Comparison of ENCODE assay signal across 12 cellular contexts in genomic region chr21:36847189-36847588, GRCh38.
A peak's percentile ranks its signal among the peaks of the same experiment; 100 is the strongest.
DNase-seq lines count a peak whose midpoint lies in the region; ATAC-seq, FAIRE-seq and TF ChIP-seq lines count a peak whose summit lies in the region.
"Had no signal": no experiment of that assay in that cellular context is flagged by ENCODE, and none has a peak within 500 bp of the region (broad histone marks: within the 10 kb centered on the region; RNA-seq: fewer than 3 reads in every experiment).

No MANE protein-coding gene starts in this region.

- TF ChIP-seq POLR2A in A549 (IDR thresholded peaks at IDR 0.05; ENCODE audit: low read length): no peak

- no peaks in the 10 kb centered on the region for H3K9me3 Mint-ChIP-seq in activated CD8-positive, alpha-beta memory T cell treated with anti-CD3 and anti-CD28 coated beads, Interleukin-2, amount 10 ng/mL, durations not matched to agents 7 days and 5 days (ENCODE audit: low read depth)
- H3K9me3 Mint-ChIP-seq: activated CD4-positive, alpha-beta T cell treated with anti-CD3 and anti-CD28 coated beads, Interleukin-2, amount 10 ng/mL, durations not matched to agents 24 days and 14 days; activated naive CD8-positive, alpha-beta T cell treated with anti-CD3 and anti-CD28 coated beads for 36 hours had no signal

- POLR2A ChIA-PET in A549 (lab: Yijun Ruan, JAX): no interaction called here

- WGBS in A549 (ENCODE audit: missing lambda C conversion rate): 5% methylated on average over 5 of the region's 5 CpGs

- TF ChIP-seq CTCF in A549 (IDR thresholded peaks at IDR 0.05) (no peak), brain microvascular endothelial cell (IDR thresholded peaks at IDR 0.05; ENCODE audit: low read depth, low read length, missing control alignments) (no peak), lower lobe of right lung (IDR thresholded peaks at IDR 0.05) (no peak)

- H3K4me2 ChIP-seq in A549: peak overlapping the region; percentile 82

- ATAC-seq in A549: peak; percentile 64 to 85; a peak in 4 of 6 replicates
- ATAC-seq in lower lobe of right lung: no peak
- ATAC-seq in activated CD8-positive, alpha-beta memory T cell treated with anti-CD3 and anti-CD28 coated beads, Interleukin-2, amount 10 ng/mL, durations not matched to agents 7 days and 5 days: no peak

- H3K9me3 ChIP-seq in A549: no peaks in the 10 kb centered on the region
- H3K9me3 ChIP-seq in lower lobe of right lung: no peaks in the 10 kb centered on the region
- H3K9me3 ChIP-seq: BE2C had no signal

- no peak for TF ChIP-seq EP300 in A549 (IDR thresholded peaks at IDR 0.05)

- FAIRE-seq in A549 (lab: Jason Lieb, UNC): no peak

- H3K36me3 ChIP-seq in brain microvascular endothelial cell (replicated peaks): no peaks in the 10 kb centered on the region
- no peaks in the 10 kb centered on the region for H3K36me3 ChIP-seq in lower lobe of right lung
- H3K36me3 ChIP-seq: BE2C had no signal

- no peaks in the 10 kb centered on the region for H3K4me1 Mint-ChIP-seq in activated CD8-positive, alpha-beta memory T cell treated with anti-CD3 and anti-CD28 coated beads, Interleukin-2, amount 10 ng/mL, durations not matched to agents 7 days and 5 days
- H3K4me1 Mint-ChIP-seq: activated CD4-positive, alpha-beta T cell treated with anti-CD3 and anti-CD28 coated beads, Interleukin-2, amount 10 ng/mL, durations not matched to agents 24 days and 14 days; activated naive CD8-positive, alpha-beta T cell treated with anti-CD3 and anti-CD28 coated beads for 36 hours had no signal

- TF ChIP-seq RAD21 in A549 (conservative IDR thresholded peaks at IDR 0.05 in 1 of 2, IDR thresholded peaks at IDR 0.05 in 1 of 2): no peak

- H3K4me3 ChIP-seq in A549 (no peak overlapping the region), brain microvascular endothelial cell (ENCODE audit: low read depth, low read length) (no peak overlapping the region), lower lobe of right lung (no peak overlapping the region)

- intact Hi-C loops in lower lobe of right lung (cut with DNase I): no loop called here

- H3K4me1 ChIP-seq in A549: peaks cover 45% of the 10 kb centered on the region
- no peaks in the 10 kb centered on the region for H3K4me1 ChIP-seq in lower lobe of right lung
- H3K4me1 ChIP-seq: BE2C had no signal

- H3K27me3 Mint-ChIP-seq in activated CD8-positive, alpha-beta memory T cell treated with anti-CD3 and anti-CD28 coated beads, Interleukin-2, amount 10 ng/mL, durations not matched to agents 7 days and 5 days: no peaks in the 10 kb centered on the region
- H3K27me3 Mint-ChIP-seq: activated CD4-positive, alpha-beta T cell treated with anti-CD3 and anti-CD28 coated beads, Interleukin-2, amount 10 ng/mL, durations not matched to agents 24 days and 14 days; activated naive CD8-positive, alpha-beta T cell treated with anti-CD3 and anti-CD28 coated beads for 36 hours had no signal

- H3K27ac ChIP-seq in A549: peak overlapping the region; percentile 73 to 84
- H3K27ac ChIP-seq in brain microvascular endothelial cell: peak overlapping the region; percentile 65
- H3K27ac ChIP-seq in lower lobe of right lung: no peak overlapping the region

- no peaks in the 10 kb centered on the region for H3K36me3 Mint-ChIP-seq in activated CD8-positive, alpha-beta memory T cell treated with anti-CD3 and anti-CD28 coated beads, Interleukin-2, amount 10 ng/mL, durations not matched to agents 7 days and 5 days

- CTCF ChIA-PET in A549 (lab: Yijun Ruan, JAX): interaction anchor here (1.5 kb wide), 2 partner anchors 17 to 81 kb away, joined by 3 read pairs; no protein-coding TSS in a partner anchor
- CTCF ChIA-PET in activated CD8-positive, alpha-beta memory T cell treated with anti-CD3 and anti-CD28 coated beads, Interleukin-2, amount 10 ng/mL, durations not matched to agents 7 days and 5 days (lab: Charles Lee): no interaction called here

- H3K27me3 ChIP-seq in brain microvascular endothelial cell (replicated peaks): no peaks in the 10 kb centered on the region
- no peaks in the 10 kb centered on the region for H3K27me3 ChIP-seq in lower lobe of right lung (ENCODE audit: low read depth)
- H3K27me3 ChIP-seq: BE2C had no signal

- in situ Hi-C loops in brain microvascular endothelial cell (cut with HindIII; ENCODE audit: low pct_ligation_motif_present, low sequenced_read_pairs): no loop called here

- H3K4me3 Mint-ChIP-seq in activated CD8-positive, alpha-beta memory T cell treated with anti-CD3 and anti-CD28 coated beads, Interleukin-2, amount 10 ng/mL, durations not matched to agents 7 days and 5 days: no peak overlapping the region
- H3K4me3 Mint-ChIP-seq: activated CD4-positive, alpha-beta T cell treated with anti-CD3 and anti-CD28 coated beads, Interleukin-2, amount 10 ng/mL, durations not matched to agents 24 days and 14 days; activated naive CD8-positive, alpha-beta T cell treated with anti-CD3 and anti-CD28 coated beads for 36 hours had no signal

- no peak overlapping the region for H3K27ac Mint-ChIP-seq in activated CD8-positive, alpha-beta memory T cell treated with anti-CD3 and anti-CD28 coated beads, Interleukin-2, amount 10 ng/mL, durations not matched to agents 7 days and 5 days
- H3K27ac Mint-ChIP-seq: activated CD4-positive, alpha-beta T cell treated with anti-CD3 and anti-CD28 coated beads, Interleukin-2, amount 10 ng/mL, durations not matched to agents 24 days and 14 days; activated naive CD8-positive, alpha-beta T cell treated with anti-CD3 and anti-CD28 coated beads for 36 hours had no signal

- DNase-seq in A549 (ENCODE audit: low read depth in 1 of 2, low spot score in 1 of 2): peak; percentile 62 to 69
- DNase-seq in HT1080 (ENCODE audit: low read depth): peak; percentile 79
- DNase-seq in brain microvascular endothelial cell: peak; percentile 76
- DNase-seq in islet precursor cell: peak; percentile 40
- DNase-seq in NCI-H2107 (lab: John Stamatoyannopoulos, UW): no peak
- DNase-seq in lower lobe of right lung: no peak
- no peak for DNase-seq in NCI-H2107 treated with DMSO at 0.1 percent for 48 hours (lab: John Stamatoyannopoulos, UW; ENCODE audit: unreplicated experiment)
- no peak for DNase-seq in activated CD8-positive, alpha-beta memory T cell treated with anti-CD3 and anti-CD28 coated beads, Interleukin-2, amount 10 ng/mL, durations not matched to agents 7 days and 5 days
- DNase-seq: activated CD4-positive, alpha-beta T cell treated with anti-CD3 and anti-CD28 coated beads, Interleukin-2, amount 10 ng/mL, durations not matched to agents 24 days and 14 days; activated naive CD8-positive, alpha-beta T cell treated with anti-CD3 and anti-CD28 coated beads for 36 hours; BE2C; NCI-H1436 had no signal

TF ChIP-seq in A549, 52 proteins besides CTCF, POLR2A, EP300 and RAD21:
- peak; percentile 25; the same call in 1 of the 2 replicates for TF ChIP-seq JUNB (IDR thresholded peaks at IDR 0.05)
- TF ChIP-seq FOSL2 (IDR thresholded peaks at IDR 0.05): no peak
- TF ChIP-seq FOSL2 (CRISPR knock-in tag; IDR thresholded peaks at IDR 0.05): peak; percentile 75
- TF ChIP-seq E2F6 (IDR thresholded peaks at IDR 0.05; ENCODE audit: borderline replicate concordance, low read depth): no peak

Comparison
In these comparisons a context has a peak if more than half of its experiments do, and no peak if none do; other contexts are left out.
1. ATAC-seq: peak in A549 (2 of 2); none in lower lobe of right lung (0 of 2) and activated CD8-positive, alpha-beta memory T cell treated with anti-CD3 and anti-CD28 coated beads, Interleukin-2, amount 10 ng/mL, durations not matched to agents 7 days and 5 days (single experiment).
2. DNase-seq: peak in A549 (2 of 2), HT1080 (single experiment), brain microvascular endothelial cell (single experiment) and islet precursor cell (single experiment); none in NCI-H2107 (single experiment), lower lobe of right lung (single experiment), NCI-H2107 treated with DMSO at 0.1 percent for 48 hours (single experiment) and activated CD8-positive, alpha-beta memory T cell treated with anti-CD3 and anti-CD28 coated beads, Interleukin-2, amount 10 ng/mL, durations not matched to agents 7 days and 5 days (single experiment).